ENCODE assay signal across 30 cellular contexts in genomic region chr4:107906458-107907100, GRCh38.
"Had no signal": no experiment of that assay in that cellular context is flagged by ENCODE, and none has a peak within 500 bp of the region (broad histone marks: within the 10 kb centered on the region; RNA-seq: fewer than 3 reads in every experiment).

No MANE protein-coding gene starts in this region.

- H3K4me2 ChIP-seq: neural progenitor cell had no signal

- H3K9me3 ChIP-seq: gastrocnemius medialis, left ventricle myocardium inferior, psoas muscle, sigmoid colon, vagina had no signal

- H3K79me2 ChIP-seq: parathyroid adenoma had no signal

- H3K27me3 ChIP-seq: gastrocnemius medialis, neural progenitor cell, sigmoid colon, vagina had no signal

- DNase-seq: activated CD4-positive, alpha-beta T cell treated with anti-CD3 and anti-CD28 coated beads for 36 hours; activated CD4-positive, CD25-positive, alpha-beta regulatory T cell; activated CD8-positive, alpha-beta memory T cell treated with anti-CD3 and anti-CD28 coated beads, Interleukin-2, amount 10 ng/mL, durations not matched to agents 7 days and 5 days; activated CD8-positive, alpha-beta T cell treated with anti-CD3 and anti-CD28 coated beads, Interleukin-2, amount 10 ng/mL, durations not matched to agents 7 days and 5 days; activated naive CD8-positive, alpha-beta T cell treated with anti-CD3 and anti-CD28 coated beads, Interleukin-2, amount 50 U/mL, for 24 hours; activated T-cell treated with anti-CD3 and anti-CD28 coated beads, Interleukin-2, amount 50 U/mL, for 48 hours; amygdala; caudate nucleus; cortex of kidney; effector memory CD8-positive, alpha-beta T cell; erythroblast; gastrocnemius medialis; hippocampal formation; left ventricle myocardium inferior; mesendoderm; natural killer cell; occipital lobe; psoas muscle; sigmoid colon; small intestine; stimulated activated CD4-positive, alpha-beta T cell treated with anti-CD3 and anti-CD28 coated beads, Interleukin-1b, Interleukin-23, amount 100 ng/mL, for 48 hours; stimulated activated CD4-positive, alpha-beta T cell treated with anti-CD3 and anti-CD28 coated beads, Interleukin-4, amount 100 ng/mL, for 4 hours; stimulated activated CD8-positive, alpha-beta memory T cell treated with anti-CD3 and anti-CD28 coated beads, Interleukin-4, amount 100 ng/mL, for 48 hours; stimulated activated naive CD8-positive, alpha-beta T cell treated with anti-CD3 and anti-CD28 coated beads, Interleukin-15, amount 100 ng/mL, for 72 hours; substantia nigra had no signal

- ATAC-seq: activated CD4-positive, alpha-beta T cell treated with anti-CD3 and anti-CD28 coated beads for 36 hours; activated CD8-positive, alpha-beta memory T cell treated with anti-CD3 and anti-CD28 coated beads, Interleukin-2, amount 10 ng/mL, durations not matched to agents 7 days and 5 days; activated CD8-positive, alpha-beta T cell treated with anti-CD3 and anti-CD28 coated beads, Interleukin-2, amount 10 ng/mL, durations not matched to agents 7 days and 5 days; activated naive CD8-positive, alpha-beta T cell treated with anti-CD3 and anti-CD28 coated beads, Interleukin-2, amount 50 U/mL, for 24 hours; effector memory CD8-positive, alpha-beta T cell; gastrocnemius medialis; natural killer cell; psoas muscle; stimulated activated memory B cell treated with anti-CD40 and anti-IgM and Interleukin-4, amounts not matched to agents 10 μg/mL and 1 μg/mL and 100 μg/mL, for 72 hours; stimulated activated naive CD8-positive, alpha-beta T cell treated with anti-CD3 and anti-CD28 coated beads, Interleukin-15, amount 100 ng/mL, for 72 hours had no signal

- H3K36me3 ChIP-seq: gastrocnemius medialis, neural progenitor cell, vagina had no signal

- H3K9ac ChIP-seq: neural progenitor cell, parathyroid adenoma had no signal

- H3K4me3 ChIP-seq: gastrocnemius medialis, left ventricle myocardium inferior, lung, neural progenitor cell, psoas muscle, sigmoid colon, vagina had no signal

- FAIRE-seq: small intestine had no signal

- H2AFZ ChIP-seq: neural progenitor cell, parathyroid adenoma had no signal

- H3K27ac ChIP-seq: gastrocnemius medialis, left ventricle myocardium inferior, neural progenitor cell, parathyroid adenoma, psoas muscle, sigmoid colon, vagina had no signal

- H3K4me1 ChIP-seq: left ventricle myocardium inferior, parathyroid adenoma, vagina had no signal
